Comparison of ENCODE assay signal across 2 cellular contexts in the genomic region with DNA sequence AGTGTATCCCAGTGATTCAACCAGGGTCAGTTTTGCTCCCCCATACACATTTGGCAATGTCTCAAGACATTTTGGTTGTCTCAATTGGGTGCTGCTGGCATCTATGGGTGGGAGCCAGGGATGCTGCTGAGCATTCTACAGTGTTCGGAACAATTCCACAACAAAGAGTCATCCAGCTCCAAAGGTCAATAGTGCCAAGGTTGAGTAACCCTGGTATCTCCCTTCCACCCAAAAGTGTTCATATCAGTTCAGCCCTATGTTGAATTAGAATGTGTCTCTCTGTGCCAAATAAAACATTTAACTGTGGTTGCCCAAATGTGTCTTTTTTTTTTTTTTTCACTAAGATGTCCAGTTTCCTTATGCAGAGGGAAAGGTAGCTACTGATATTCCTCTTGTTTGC.
TF ChIP-seq lines count a peak whose summit lies in the region.

No MANE protein-coding gene starts in this region.

TF ChIP-seq in H1, 55 proteins besides CTCF, POLR2A, EP300 and RAD21 (continued from another document):
- TF ChIP-seq, protein P1, sequence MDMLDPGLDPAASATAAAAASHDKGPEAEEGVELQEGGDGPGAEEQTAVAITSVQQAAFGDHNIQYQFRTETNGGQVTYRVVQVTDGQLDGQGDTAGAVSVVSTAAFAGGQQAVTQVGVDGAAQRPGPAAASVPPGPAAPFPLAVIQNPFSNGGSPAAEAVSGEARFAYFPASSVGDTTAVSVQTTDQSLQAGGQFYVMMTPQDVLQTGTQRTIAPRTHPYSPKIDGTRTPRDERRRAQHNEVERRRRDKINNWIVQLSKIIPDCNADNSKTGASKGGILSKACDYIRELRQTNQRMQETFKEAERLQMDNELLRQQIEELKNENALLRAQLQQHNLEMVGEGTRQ (IDR thresholded peaks at IDR 0.05; ENCODE audit: low read length), result no peak
- TF ChIP-seq JUN (IDR thresholded peaks at IDR 0.05; ENCODE audit: low read depth, low read length) (no peak), SP1 (IDR thresholded peaks at IDR 0.05; ENCODE audit: low read depth, low read length) (no peak), POU5F1 (IDR thresholded peaks at IDR 0.05; ENCODE audit: low read depth, low read length) (no peak), KDM1A (IDR thresholded peaks at IDR 0.05; ENCODE audit: borderline replicate concordance, low read length) (no peak), SIN3A (conservative IDR thresholded peaks at IDR 0.05 in 1 of 2, IDR thresholded peaks at IDR 0.05 in 1 of 2; ENCODE audit: low read depth in 1 of 2, low read length in 2 of 2) (no peak), SAP30 (IDR thresholded peaks at IDR 0.05; ENCODE audit: insufficient read depth, insufficient replicate concordance, low read length) (no peak), CHD1 (IDR thresholded peaks at IDR 0.05; ENCODE audit: low read depth, low read length) (no peak), CBX5 (IDR thresholded peaks at IDR 0.05; ENCODE audit: low read depth, low read length) (no peak), SP2 (IDR thresholded peaks at IDR 0.05; ENCODE audit: low read length) (no peak), SRF (IDR thresholded peaks at IDR 0.05; ENCODE audit: low read depth, low read length) (no peak), TAF7 (optimal IDR thresholded peaks at IDR 0.05; ENCODE audit: borderline replicate concordance, low read depth, low read length) (no peak), RXRA (IDR thresholded peaks at IDR 0.05; ENCODE audit: insufficient read depth, low read depth, low read length) (no peak), NRF1 (IDR thresholded peaks at IDR 0.05; ENCODE audit: low read depth, low read length) (no peak), TCF12 (IDR thresholded peaks at IDR 0.05; ENCODE audit: low read depth, low read length) (no peak)
- TF ChIP-seq, protein P2, sequence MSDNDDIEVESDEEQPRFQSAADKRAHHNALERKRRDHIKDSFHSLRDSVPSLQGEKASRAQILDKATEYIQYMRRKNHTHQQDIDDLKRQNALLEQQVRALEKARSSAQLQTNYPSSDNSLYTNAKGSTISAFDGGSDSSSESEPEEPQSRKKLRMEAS (IDR thresholded peaks at IDR 0.05), result no peak

TF ChIP-seq in liver, 16 proteins besides CTCF, POLR2A, EP300 and RAD21 (continued from another document):
- TF ChIP-seq, protein P3, sequence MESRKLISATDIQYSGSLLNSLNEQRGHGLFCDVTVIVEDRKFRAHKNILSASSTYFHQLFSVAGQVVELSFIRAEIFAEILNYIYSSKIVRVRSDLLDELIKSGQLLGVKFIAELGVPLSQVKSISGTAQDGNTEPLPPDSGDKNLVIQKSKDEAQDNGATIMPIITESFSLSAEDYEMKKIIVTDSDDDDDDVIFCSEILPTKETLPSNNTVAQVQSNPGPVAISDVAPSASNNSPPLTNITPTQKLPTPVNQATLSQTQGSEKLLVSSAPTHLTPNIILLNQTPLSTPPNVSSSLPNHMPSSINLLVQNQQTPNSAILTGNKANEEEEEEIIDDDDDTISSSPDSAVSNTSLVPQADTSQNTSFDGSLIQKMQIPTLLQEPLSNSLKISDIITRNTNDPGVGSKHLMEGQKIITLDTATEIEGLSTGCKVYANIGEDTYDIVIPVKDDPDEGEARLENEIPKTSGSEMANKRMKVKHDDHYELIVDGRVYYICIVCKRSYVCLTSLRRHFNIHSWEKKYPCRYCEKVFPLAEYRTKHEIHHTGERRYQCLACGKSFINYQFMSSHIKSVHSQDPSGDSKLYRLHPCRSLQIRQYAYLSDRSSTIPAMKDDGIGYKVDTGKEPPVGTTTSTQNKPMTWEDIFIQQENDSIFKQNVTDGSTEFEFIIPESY (IDR thresholded peaks at IDR 0.05), result no peak
- TF ChIP-seq SP1 (IDR thresholded peaks at IDR 0.05) (peak; percentile 76), HNF4G (IDR thresholded peaks at IDR 0.05) (peak; percentile 59), HNF4A (conservative IDR thresholded peaks at IDR 0.05) (peak; percentile 82 to 87), NR2F2 (IDR thresholded peaks at IDR 0.05) (peak; percentile 76), FOXA2 (IDR thresholded peaks at IDR 0.05) (peak; percentile 67), FOXA1 (IDR thresholded peaks at IDR 0.05) (peak; percentile 48), EGR1 (IDR thresholded peaks at IDR 0.05; ENCODE audit: low read depth in 2 of 2) (no peak), JUND (IDR thresholded peaks at IDR 0.05) (peak; percentile 73 to 83), TAF1 (conservative IDR thresholded peaks at IDR 0.05) (no peak), RXRA (IDR thresholded peaks at IDR 0.05) (peak; percentile 82 to 83)
- TF ChIP-seq, protein P2 (IDR thresholded peaks at IDR 0.05), result peak; percentile 26
- TF ChIP-seq, protein P4, sequence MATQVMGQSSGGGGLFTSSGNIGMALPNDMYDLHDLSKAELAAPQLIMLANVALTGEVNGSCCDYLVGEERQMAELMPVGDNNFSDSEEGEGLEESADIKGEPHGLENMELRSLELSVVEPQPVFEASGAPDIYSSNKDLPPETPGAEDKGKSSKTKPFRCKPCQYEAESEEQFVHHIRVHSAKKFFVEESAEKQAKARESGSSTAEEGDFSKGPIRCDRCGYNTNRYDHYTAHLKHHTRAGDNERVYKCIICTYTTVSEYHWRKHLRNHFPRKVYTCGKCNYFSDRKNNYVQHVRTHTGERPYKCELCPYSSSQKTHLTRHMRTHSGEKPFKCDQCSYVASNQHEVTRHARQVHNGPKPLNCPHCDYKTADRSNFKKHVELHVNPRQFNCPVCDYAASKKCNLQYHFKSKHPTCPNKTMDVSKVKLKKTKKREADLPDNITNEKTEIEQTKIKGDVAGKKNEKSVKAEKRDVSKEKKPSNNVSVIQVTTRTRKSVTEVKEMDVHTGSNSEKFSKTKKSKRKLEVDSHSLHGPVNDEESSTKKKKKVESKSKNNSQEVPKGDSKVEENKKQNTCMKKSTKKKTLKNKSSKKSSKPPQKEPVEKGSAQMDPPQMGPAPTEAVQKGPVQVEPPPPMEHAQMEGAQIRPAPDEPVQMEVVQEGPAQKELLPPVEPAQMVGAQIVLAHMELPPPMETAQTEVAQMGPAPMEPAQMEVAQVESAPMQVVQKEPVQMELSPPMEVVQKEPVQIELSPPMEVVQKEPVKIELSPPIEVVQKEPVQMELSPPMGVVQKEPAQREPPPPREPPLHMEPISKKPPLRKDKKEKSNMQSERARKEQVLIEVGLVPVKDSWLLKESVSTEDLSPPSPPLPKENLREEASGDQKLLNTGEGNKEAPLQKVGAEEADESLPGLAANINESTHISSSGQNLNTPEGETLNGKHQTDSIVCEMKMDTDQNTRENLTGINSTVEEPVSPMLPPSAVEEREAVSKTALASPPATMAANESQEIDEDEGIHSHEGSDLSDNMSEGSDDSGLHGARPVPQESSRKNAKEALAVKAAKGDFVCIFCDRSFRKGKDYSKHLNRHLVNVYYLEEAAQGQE (IDR thresholded peaks at IDR 0.05), result no peak
